In genomic region chr17:7989781-7990655, GRCh38 we compare ENCODE assay signal across 8 cellular contexts. TPM values are rescaled to one million over a fixed set of nuclear protein-coding genes. Genes with fewer than 3 reads are reported as not detected.
DNase-seq lines count a peak whose midpoint lies in the region; ATAC-seq and TF ChIP-seq lines count a peak whose summit lies in the region.

No MANE protein-coding gene starts in this region.

- no peaks in the 10 kb centered on the region for H3K9me2 ChIP-seq in Loucy (replicated peaks; ENCODE audit: low read depth, low read length)

- TF ChIP-seq POLR2A in ovary (IDR thresholded peaks at IDR 0.05), result no peak

- H2AFZ ChIP-seq in Loucy (ENCODE audit: low read length), result peak overlapping the region; percentile 95

- peaks cover 14% of the 10 kb centered on the region for H3K4me1 ChIP-seq in Loucy (ENCODE audit: insufficient read depth, low read length, poor library complexity, severe bottlenecking)
- H3K4me1 ChIP-seq in ovary (ENCODE audit: insufficient read depth), result no peaks in the 10 kb centered on the region
- peaks cover 0 to 10% (median 9%) of the 10 kb centered on the region in 4 donors for H3K4me1 ChIP-seq in tibial artery

- H3K79me2 ChIP-seq in Loucy (ENCODE audit: insufficient read depth, low read length), result no peaks in the 10 kb centered on the region

- H3K27me3 ChIP-seq in Loucy (ENCODE audit: insufficient read depth, low read length, poor library complexity, severe bottlenecking), result no peaks in the 10 kb centered on the region
- H3K27me3 ChIP-seq in ovary, result no peaks in the 10 kb centered on the region
- peaks cover 0 to 51% of the 10 kb centered on the region in 2 donors for H3K27me3 ChIP-seq in tibial artery

- no peaks in the 10 kb centered on the region for H3K36me3 ChIP-seq in Loucy (ENCODE audit: insufficient read depth, low read length)
- no peaks in the 10 kb centered on the region for H3K36me3 ChIP-seq in SK-N-MC (ENCODE audit: insufficient read depth, low read length)
- H3K36me3 ChIP-seq in ovary, result no peaks in the 10 kb centered on the region
- H3K36me3 ChIP-seq in tibial artery, result no peaks in the 10 kb centered on the region

- peak overlapping the region; percentile 77 for H3K4me3 Mint-ChIP-seq in activated naive CD4-positive, alpha-beta T cell treated with anti-CD3 and anti-CD28 coated beads, Interleukin-2, amount 50 U/mL, for 24 hours

- peak overlapping the region; percentile 65 for H3K4me2 ChIP-seq in Loucy (ENCODE audit: low read depth, low read length, poor library complexity, severe bottlenecking)

- H3K9ac ChIP-seq in Loucy (ENCODE audit: low read depth, low read length, poor library complexity, severe bottlenecking), result peak overlapping the region; percentile 64
- peak overlapping the region; percentile 69 for H3K9ac ChIP-seq in SK-N-MC (ENCODE audit: insufficient read length)

- ATAC-seq in GM21529 (IDR thresholded peaks at IDR 0.05; ENCODE audit: unreplicated experiment), result peak; percentile 75
- ATAC-seq in Right ventricle myocardium inferior, result peak; percentile 81

- TF ChIP-seq CTCF in Loucy (conservative IDR thresholded peaks at IDR 0.05; ENCODE audit: low read length) (peak; percentile 82), ovary (IDR thresholded peaks at IDR 0.05) (peak; percentile 91 to 99 (median 93)), tibial artery (IDR thresholded peaks at IDR 0.05) (peak; percentile 92 to 97)

- H3K9me3 ChIP-seq in Loucy (ENCODE audit: insufficient read depth, low read depth, low read length) (no peaks in the 10 kb centered on the region), SK-N-MC (ENCODE audit: low read depth, low read length) (no peaks in the 10 kb centered on the region), ovary (no peaks in the 10 kb centered on the region), tibial artery (no peaks in the 10 kb centered on the region)

- H4K20me1 ChIP-seq in Loucy (ENCODE audit: insufficient read depth, low read length, poor library complexity, severe bottlenecking), result no peaks in the 10 kb centered on the region

- WGBS in ovary, 3 donors, result 3 to 4% (median 4%) methylated on average over 50 to 59 of the region's 59 CpGs

- H3K27ac ChIP-seq in SK-N-MC, result no peak overlapping the region
- H3K27ac ChIP-seq in ovary, result peak overlapping the region in 1 of 2 donors; percentile 33
- H3K27ac ChIP-seq in tibial artery, result peak overlapping the region; percentile 5 to 24

- TF ChIP-seq EP300 in ovary (IDR thresholded peaks at IDR 0.05), result no peak

- no peaks in the 10 kb centered on the region for H3K27me3 Mint-ChIP-seq in activated naive CD4-positive, alpha-beta T cell treated with anti-CD3 and anti-CD28 coated beads, Interleukin-2, amount 50 U/mL, for 24 hours

- peak overlapping the region; percentile 66 for H3K4me3 ChIP-seq in Loucy (ENCODE audit: low read length, poor library complexity, severe bottlenecking)
- H3K4me3 ChIP-seq in SK-N-MC, result peak overlapping the region; percentile 89
- H3K4me3 ChIP-seq in ovary, result peak overlapping the region; percentile 41
- peak overlapping the region; percentile 39 to 63 for H3K4me3 ChIP-seq in tibial artery

- peak overlapping the region; percentile 74 for H3K27ac Mint-ChIP-seq in activated naive CD4-positive, alpha-beta T cell treated with anti-CD3 and anti-CD28 coated beads, Interleukin-2, amount 50 U/mL, for 24 hours

- DNase-seq in DMS153 treated with DMSO at 0.1 percent for 48 hours (lab: John Stamatoyannopoulos, UW; ENCODE audit: unreplicated experiment), result peak; percentile 6
- DNase-seq in SK-N-MC (ENCODE audit: low read depth, low spot score), result no peak
- DNase-seq in Right ventricle myocardium inferior (ENCODE audit: missing footprints), result peak; percentile 92
- peak; percentile 74 to 91 (median 85) for DNase-seq in ovary
- peak; percentile 83 to 87 for DNase-seq in tibial artery

- H3F3A ChIP-seq in Loucy (ENCODE audit: low read depth), result peaks cover 17% of the 10 kb centered on the region

- intact Hi-C loops in Right ventricle myocardium inferior (cut with DNase I) (loop anchor here (1.0 to 5.0 kb wide), 6 partner anchors 52 to 248 kb away; no protein-coding TSS in a partner anchor), ovary (cut with DNase I) (loop anchor here (2.0 to 10.0 kb wide), 10 partner anchors 65 to 255 kb away; partner anchors contain the start of gene KCNAB3 (in 1 of the 4)), tibial artery (cut with DNase I; ENCODE audit: low total_unique reads) (loop anchor here (5.0 to 10.0 kb wide), 2 partner anchors 128 to 245 kb away; no protein-coding TSS in a partner anchor)

- no peaks in the 10 kb centered on the region for H3K36me3 Mint-ChIP-seq in activated naive CD4-positive, alpha-beta T cell treated with anti-CD3 and anti-CD28 coated beads, Interleukin-2, amount 50 U/mL, for 24 hours

- peaks cover 21% of the 10 kb centered on the region for H3K4me1 Mint-ChIP-seq in activated naive CD4-positive, alpha-beta T cell treated with anti-CD3 and anti-CD28 coated beads, Interleukin-2, amount 50 U/mL, for 24 hours

- H3K9me3 Mint-ChIP-seq in activated naive CD4-positive, alpha-beta T cell treated with anti-CD3 and anti-CD28 coated beads, Interleukin-2, amount 50 U/mL, for 24 hours, result no peaks in the 10 kb centered on the region

RNA-seq across cellular contexts. Expression of gene GUCY2D, which starts 12.4 kb away (rescaled TPM):
- total RNA-seq in Right ventricle myocardium inferior (0.35 TPM), ovary (under 1 TPM in 2 of 7 donors, not detected in 5; 0.05 to 0.42 TPM)
- polyA plus RNA-seq in ovary, result under 1 TPM in 1 of 2 donors, not detected in 1; 0.10 TPM

RNA-seq across cellular contexts. Expression of gene ALOX15B, which starts 48.8 kb away (rescaled TPM):
- total RNA-seq in Right ventricle myocardium inferior (0.16 TPM), ovary (10 to 100 TPM in 1 of 7 donors, 1 to 10 TPM in 1, under 1 TPM in 4, not detected in 1; 0.23 to 14.9 (median 0.78) TPM)
- under 1 TPM; 0.25 to 0.88 TPM for polyA plus RNA-seq in ovary

RNA-seq across cellular contexts. Expression of gene CNTROB, which starts 58.0 kb away (rescaled TPM):
- total RNA-seq in Right ventricle myocardium inferior (9.6 TPM), ovary (10 to 100 TPM; 15.0 to 27.3 (median 25.9) TPM)
- 10 to 100 TPM; 24.3 to 25.3 TPM for polyA plus RNA-seq in ovary

RNA-seq across cellular contexts. Expression of gene TRAPPC1, which starts 58.3 kb away (rescaled TPM):
- total RNA-seq in Right ventricle myocardium inferior (118 TPM), ovary (10 to 100 TPM; 27.5 to 94.3 (median 74.0) TPM)
- polyA plus RNA-seq in ovary, result 100 to 1,000 TPM in 1 of 2 donors, 10 to 100 TPM in 1; 77.5 to 238 TPM
